In the genomic region with DNA sequence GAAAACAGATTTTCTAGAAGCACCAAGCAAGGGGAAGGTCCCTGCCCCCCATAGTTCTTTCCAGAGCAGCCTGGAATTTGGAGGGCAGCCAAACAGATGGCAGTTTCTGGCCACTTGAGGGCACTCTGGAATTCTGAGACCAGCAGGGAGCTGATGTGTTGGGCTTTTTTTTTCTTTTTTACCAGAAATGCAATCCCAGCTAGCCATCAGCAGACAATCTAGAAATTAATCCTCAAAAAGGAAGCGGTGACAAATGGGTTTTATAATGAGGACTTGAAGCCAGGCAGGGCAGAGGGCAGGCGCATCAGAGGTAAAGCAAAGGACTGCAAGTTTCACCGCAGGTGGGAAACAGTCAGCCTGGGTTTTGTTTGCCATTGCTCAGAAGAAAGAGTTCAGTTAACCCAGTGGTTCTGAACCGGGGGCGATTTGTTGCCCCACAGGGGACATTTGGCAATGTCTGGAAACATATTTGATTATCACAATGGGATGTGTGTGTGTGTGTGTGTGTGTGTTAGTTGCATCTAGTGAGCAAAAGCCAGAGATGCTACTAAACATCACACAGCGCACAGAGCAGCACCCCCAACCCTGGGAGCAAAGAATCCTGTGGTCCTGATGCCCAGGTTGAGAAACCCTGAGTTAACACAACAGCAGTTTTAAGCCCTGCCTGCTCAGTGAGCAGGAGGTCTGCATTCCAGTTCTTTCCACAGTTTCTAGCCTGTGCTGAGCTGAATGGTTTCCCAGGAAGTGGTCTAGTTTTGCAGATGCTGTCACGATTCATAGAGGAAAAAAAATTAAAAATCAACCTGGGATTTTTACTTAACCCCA, we compare ENCODE assay signal across 8 cellular contexts.
A peak's percentile ranks its signal among the peaks of the same experiment; 100 is the strongest.
DNase-seq lines count a peak whose midpoint lies in the region; ATAC-seq, FAIRE-seq and TF ChIP-seq lines count a peak whose summit lies in the region.

No MANE protein-coding gene starts in this region.

- H3K36me3 Mint-ChIP-seq in Caco-2 (ENCODE audit: insufficient read depth, unreplicated experiment): no peaks in the 10 kb centered on the region

- peak; percentile 43 for FAIRE-seq in pancreas (lab: Jason Lieb, UNC)

- no TSS peak for BruUV-seq in Caco-2 (replicated peaks; lab: Mats Ljungman, UMichigan)

- H3K27me3 ChIP-seq in Caco-2 (replicated peaks; ENCODE audit: control insufficient read depth, insufficient read depth, low read length): no peaks in the 10 kb centered on the region
- H3K27me3 ChIP-seq in pancreas: no peaks in the 10 kb centered on the region

- ATAC-seq in pancreas (peak; percentile 79 to 94 (median 92)), HG03095 (IDR thresholded peaks at IDR 0.05; ENCODE audit: unreplicated experiment) (no peak), GM21423 (IDR thresholded peaks at IDR 0.05; ENCODE audit: unreplicated experiment) (no peak)

- H3K27ac Mint-ChIP-seq in Caco-2 (ENCODE audit: unreplicated experiment): no peak overlapping the region

- H3K27ac ChIP-seq in pancreas: no peak overlapping the region

- 23% methylated on average over 7 of the region's 7 CpGs for WGBS in pancreas, 2 donors

- CTCF ChIA-PET in Caco-2 (lab: Charles Lee): interaction anchor here (0.6 to 1.4 kb wide), 7 partner anchors 30 to 867 kb away, joined by 3 to 4 read pairs (median 4); no protein-coding TSS in a partner anchor

- H3K4me3 ChIP-seq in Caco-2 (ENCODE audit: low read depth, low read length): no peak overlapping the region
- H3K4me3 ChIP-seq in pancreas: no peak overlapping the region

- peak; percentile 45 to 49 for DNase-seq in Caco-2
- DNase-seq in H4 (ENCODE audit: low spot score): peak; percentile 72
- DNase-seq in NCI-H345 (lab: John Stamatoyannopoulos, UW): peak; percentile 80
- DNase-seq in activated T-cell treated with anti-CD3 and anti-CD28 coated beads, Interleukin-2, amount 50 U/mL, for 48 hours: peak; percentile 55 to 62
- peak; percentile 63 for DNase-seq in glomerular visceral epithelial cell (ENCODE audit: extremely low spot score)
- peak; percentile 60 to 81 (median 80) for DNase-seq in pancreas

- POLR2A ChIA-PET in Caco-2 (lab: Charles Lee): no interaction called here

- H3K9me3 ChIP-seq in Caco-2: no peaks in the 10 kb centered on the region
- H3K9me3 ChIP-seq in pancreas: no peaks in the 10 kb centered on the region

- H3K36me3 ChIP-seq in Caco-2 (ENCODE audit: control insufficient read depth, insufficient read depth, low read length) (no peaks in the 10 kb centered on the region), pancreas (no peaks in the 10 kb centered on the region)

- no peaks in the 10 kb centered on the region for H3K4me1 ChIP-seq in Caco-2
- H3K4me1 ChIP-seq in pancreas: peaks cover 0 to 7% (median 0%) of the 10 kb centered on the region in 3 donors

- TF ChIP-seq CTCF in Caco-2 (IDR thresholded peaks at IDR 0.05; ENCODE audit: insufficient read depth in 1 of 2, low read depth in 1 of 2, low read length in 1 of 2, severe bottlenecking in 1 of 2, unreplicated experiment in 1 of 2) (peak; percentile 64 to 84), pancreas (IDR thresholded peaks at IDR 0.05) (peak; percentile 29 to 61 (median 60))

- intact Hi-C loops in Caco-2 (cut with micrococcal nuclease; ENCODE audit: unreplicated experiment): loop anchor here (1.0 to 10.0 kb wide), 5 partner anchors 80 to 867 kb away; no protein-coding TSS in a partner anchor
- intact Hi-C loops in pancreas (cut with DNase I): no loop called here

- no peaks in the 10 kb centered on the region for H3K9me3 Mint-ChIP-seq in Caco-2 (ENCODE audit: unreplicated experiment)

- peaks cover 10% of the 10 kb centered on the region for H3K27me3 Mint-ChIP-seq in Caco-2 (ENCODE audit: insufficient read depth, unreplicated experiment)

- no peak overlapping the region for H3K4me3 Mint-ChIP-seq in Caco-2 (ENCODE audit: unreplicated experiment)

- no peaks in the 10 kb centered on the region for H3K4me1 Mint-ChIP-seq in Caco-2 (ENCODE audit: low read depth, unreplicated experiment)

Comparison
In these comparisons a context has a peak if more than half of its experiments do, and no peak if none do; other contexts are left out.
1. ATAC-seq: peak in pancreas (4 of 4); none in HG03095 (single experiment) and GM21423 (single experiment).
2. Peak in every context shown above with its lines, with median percentiles within 50 percentile points of each other: DNase-seq.